Comparison of ENCODE assay signal across 20 cellular contexts in genomic region chr15:68342351-68342750, GRCh38.
DNase-seq lines count a peak whose midpoint lies in the region; ATAC-seq and TF ChIP-seq lines count a peak whose summit lies in the region.
"Had no signal": no experiment of that assay in that cellular context is flagged by ENCODE, and none has a peak within 500 bp of the region (broad histone marks: within the 10 kb centered on the region; RNA-seq: fewer than 3 reads in every experiment).

No MANE protein-coding gene starts in this region.

- ATAC-seq in activated T-helper 17 cell treated with anti-CD3 and anti-CD28 coated beads, Interleukin-2, amount 50 U/mL, for 72 hours (replicated peaks): peak; percentile 7
- ATAC-seq in gastroesophageal sphincter (no peak), GM19467 (IDR thresholded peaks at IDR 0.05; ENCODE audit: unreplicated experiment) (no peak), GM21528 (IDR thresholded peaks at IDR 0.05; ENCODE audit: low FRiP score, unreplicated experiment) (no peak)
- ATAC-seq: T-cell had no signal

- no peaks in the 10 kb centered on the region for H3K27me3 Mint-ChIP-seq in activated T-helper 17 cell treated with anti-CD3 and anti-CD28 coated beads, Interleukin-2, amount 50 U/mL, for 72 hours
- H3K27me3 Mint-ChIP-seq in neural crest cell (ENCODE audit: low read depth): no peaks in the 10 kb centered on the region

- H3K4me1 ChIP-seq in gastroesophageal sphincter (peaks cover 0 to 38% (median 16%) of the 10 kb centered on the region in 3 donors), testis (peaks cover 29% of the 10 kb centered on the region)

- H3K27ac ChIP-seq in gastroesophageal sphincter (peak overlapping the region in 3 of 4 donors; percentile 63 to 78 (median 64)), testis (peak overlapping the region; percentile 72 to 82)
- H3K27ac ChIP-seq: GM23248 had no signal

- no peaks in the 10 kb centered on the region for H3K4me1 Mint-ChIP-seq in activated T-helper 17 cell treated with anti-CD3 and anti-CD28 coated beads, Interleukin-2, amount 50 U/mL, for 72 hours
- H3K4me1 Mint-ChIP-seq in neural crest cell: peaks cover 13% of the 10 kb centered on the region
- H3K4me1 Mint-ChIP-seq: immature natural killer cell, T-cell had no signal

- no peak for TF ChIP-seq CTCF in gastroesophageal sphincter (IDR thresholded peaks at IDR 0.05)
- TF ChIP-seq CTCF in neural crest cell (conservative IDR thresholded peaks at IDR 0.05): no peak
- no peak for TF ChIP-seq CTCF in testis (IDR thresholded peaks at IDR 0.05)
- no peak for TF ChIP-seq CTCF in GM20000 (IDR thresholded peaks at IDR 0.05; ENCODE audit: extremely low read depth, missing control alignments)

- peak overlapping the region; percentile 18 for H3K27ac Mint-ChIP-seq in activated T-helper 17 cell treated with anti-CD3 and anti-CD28 coated beads, Interleukin-2, amount 50 U/mL, for 72 hours
- H3K27ac Mint-ChIP-seq in neural crest cell (ENCODE audit: unreplicated experiment): peak overlapping the region; percentile 36
- H3K27ac Mint-ChIP-seq: activated T-helper 2 cell treated with anti-CD3 and anti-CD28 coated beads, Interferon-gamma antibody, Interleukin-2, Interleukin-4, amounts not matched to agents 10 μg/mL and 5 μg/mL and 100 μg/mL, durations not matched to agents 14 hours and 24 hours and 36 hours; immature natural killer cell; T-cell had no signal

- no peaks in the 10 kb centered on the region for H3K9me3 ChIP-seq in gastroesophageal sphincter
- no peaks in the 10 kb centered on the region for H3K9me3 ChIP-seq in testis
- H3K9me3 ChIP-seq: adrenal gland had no signal

- TF ChIP-seq EP300 in gastroesophageal sphincter (IDR thresholded peaks at IDR 0.05): no peak

- H3K9me3 Mint-ChIP-seq in activated T-helper 17 cell treated with anti-CD3 and anti-CD28 coated beads, Interleukin-2, amount 50 U/mL, for 72 hours: no peaks in the 10 kb centered on the region
- H3K9me3 Mint-ChIP-seq in neural crest cell: no peaks in the 10 kb centered on the region
- H3K9me3 Mint-ChIP-seq: activated T-helper 2 cell treated with anti-CD3 and anti-CD28 coated beads, Interferon-gamma antibody, Interleukin-2, Interleukin-4, amounts not matched to agents 10 μg/mL and 5 μg/mL and 100 μg/mL, durations not matched to agents 14 hours and 24 hours and 36 hours; immature natural killer cell; T-cell had no signal

- TF ChIP-seq POLR2A in gastroesophageal sphincter (IDR thresholded peaks at IDR 0.05) (no peak), testis (IDR thresholded peaks at IDR 0.05) (no peak)

- no peaks in the 10 kb centered on the region for H3K36me3 ChIP-seq in gastroesophageal sphincter
- no peaks in the 10 kb centered on the region for H3K36me3 ChIP-seq in testis (ENCODE audit: low read depth, missing control alignments)
- H3K36me3 ChIP-seq: adrenal gland had no signal

- no peaks in the 10 kb centered on the region for H3K27me3 ChIP-seq in gastroesophageal sphincter
- H3K27me3 ChIP-seq in testis: no peaks in the 10 kb centered on the region
- H3K27me3 ChIP-seq: adrenal gland had no signal

- intact Hi-C loops in testis (cut with DNase I; ENCODE audit: low total_unique reads): no loop called here

- H3K4me3 Mint-ChIP-seq in activated T-helper 17 cell treated with anti-CD3 and anti-CD28 coated beads, Interleukin-2, amount 50 U/mL, for 72 hours: no peak overlapping the region
- no peak overlapping the region for H3K4me3 Mint-ChIP-seq in neural crest cell
- H3K4me3 Mint-ChIP-seq: immature natural killer cell, T-cell had no signal

- H3K4me3 ChIP-seq in gastroesophageal sphincter (no peak overlapping the region), testis (no peak overlapping the region)
- H3K4me3 ChIP-seq: adrenal gland, GM23248, skin epidermis had no signal

- H3K36me3 Mint-ChIP-seq in activated T-helper 17 cell treated with anti-CD3 and anti-CD28 coated beads, Interleukin-2, amount 50 U/mL, for 72 hours (ENCODE audit: low read depth): no peaks in the 10 kb centered on the region
- H3K36me3 Mint-ChIP-seq in neural crest cell (ENCODE audit: low read depth): no peaks in the 10 kb centered on the region
- H3K36me3 Mint-ChIP-seq: immature natural killer cell, T-cell had no signal

- no CpG with 5 or more reads among the region's 8 CpGs for WGBS in gastroesophageal sphincter (ENCODE audit: low coverage in 1 of 2), 2 donors
- WGBS in testis, 2 donors: 30 to 41% methylated on average over 6 to 8 of the region's 8 CpGs

- DNase-seq in neural crest cell (ENCODE audit: low read depth, low spot score) (no peak), testis (peak; percentile 25), GM20000 (ENCODE audit: low spot score) (no peak)
- DNase-seq in activated CD8-positive, alpha-beta memory T cell treated with anti-CD3 and anti-CD28 coated beads, Interleukin-2, amount 50 U/mL, for 48 hours: no peak
- DNase-seq: activated CD8-positive, alpha-beta memory T cell treated with anti-CD3 and anti-CD28 coated beads for 24 hours; cerebellar nuclear complex; GM23248; immature natural killer cell; KG1; NCI-H1092 treated with DMSO at 0.1 percent for 48 hours; NCI-H774; nucleus accumbens; T-cell had no signal
